ENCODE assay signal across 1 cellular context in the genomic region with DNA sequence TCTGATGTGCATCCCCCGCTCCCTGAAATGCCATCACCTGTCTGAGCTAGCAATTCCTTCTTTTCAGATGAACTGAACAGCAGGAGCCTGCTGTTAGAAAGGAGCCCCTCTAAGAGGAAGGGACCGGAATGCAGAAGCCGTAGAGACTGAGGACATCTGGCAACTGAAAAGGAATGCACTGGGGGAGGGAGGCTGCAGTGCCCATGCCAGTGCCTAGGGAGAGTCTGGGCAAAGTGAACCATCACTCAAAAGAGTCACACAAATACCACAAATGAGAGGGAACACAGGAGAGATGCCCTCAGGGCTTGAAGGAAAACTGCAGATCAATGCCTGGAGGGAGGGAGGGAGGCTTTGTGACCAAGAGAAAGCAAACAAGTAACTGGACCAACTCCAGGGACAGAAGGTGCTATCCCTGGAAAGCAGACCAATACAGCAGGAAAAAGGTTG.
TF ChIP-seq lines count a peak whose summit lies in the region.

No MANE protein-coding gene starts in this region.

TF ChIP-seq in GM23338, 12 proteins besides CTCF, POLR2A, EP300 and RAD21 (continued from another document):
- TF ChIP-seq, protein P1, sequence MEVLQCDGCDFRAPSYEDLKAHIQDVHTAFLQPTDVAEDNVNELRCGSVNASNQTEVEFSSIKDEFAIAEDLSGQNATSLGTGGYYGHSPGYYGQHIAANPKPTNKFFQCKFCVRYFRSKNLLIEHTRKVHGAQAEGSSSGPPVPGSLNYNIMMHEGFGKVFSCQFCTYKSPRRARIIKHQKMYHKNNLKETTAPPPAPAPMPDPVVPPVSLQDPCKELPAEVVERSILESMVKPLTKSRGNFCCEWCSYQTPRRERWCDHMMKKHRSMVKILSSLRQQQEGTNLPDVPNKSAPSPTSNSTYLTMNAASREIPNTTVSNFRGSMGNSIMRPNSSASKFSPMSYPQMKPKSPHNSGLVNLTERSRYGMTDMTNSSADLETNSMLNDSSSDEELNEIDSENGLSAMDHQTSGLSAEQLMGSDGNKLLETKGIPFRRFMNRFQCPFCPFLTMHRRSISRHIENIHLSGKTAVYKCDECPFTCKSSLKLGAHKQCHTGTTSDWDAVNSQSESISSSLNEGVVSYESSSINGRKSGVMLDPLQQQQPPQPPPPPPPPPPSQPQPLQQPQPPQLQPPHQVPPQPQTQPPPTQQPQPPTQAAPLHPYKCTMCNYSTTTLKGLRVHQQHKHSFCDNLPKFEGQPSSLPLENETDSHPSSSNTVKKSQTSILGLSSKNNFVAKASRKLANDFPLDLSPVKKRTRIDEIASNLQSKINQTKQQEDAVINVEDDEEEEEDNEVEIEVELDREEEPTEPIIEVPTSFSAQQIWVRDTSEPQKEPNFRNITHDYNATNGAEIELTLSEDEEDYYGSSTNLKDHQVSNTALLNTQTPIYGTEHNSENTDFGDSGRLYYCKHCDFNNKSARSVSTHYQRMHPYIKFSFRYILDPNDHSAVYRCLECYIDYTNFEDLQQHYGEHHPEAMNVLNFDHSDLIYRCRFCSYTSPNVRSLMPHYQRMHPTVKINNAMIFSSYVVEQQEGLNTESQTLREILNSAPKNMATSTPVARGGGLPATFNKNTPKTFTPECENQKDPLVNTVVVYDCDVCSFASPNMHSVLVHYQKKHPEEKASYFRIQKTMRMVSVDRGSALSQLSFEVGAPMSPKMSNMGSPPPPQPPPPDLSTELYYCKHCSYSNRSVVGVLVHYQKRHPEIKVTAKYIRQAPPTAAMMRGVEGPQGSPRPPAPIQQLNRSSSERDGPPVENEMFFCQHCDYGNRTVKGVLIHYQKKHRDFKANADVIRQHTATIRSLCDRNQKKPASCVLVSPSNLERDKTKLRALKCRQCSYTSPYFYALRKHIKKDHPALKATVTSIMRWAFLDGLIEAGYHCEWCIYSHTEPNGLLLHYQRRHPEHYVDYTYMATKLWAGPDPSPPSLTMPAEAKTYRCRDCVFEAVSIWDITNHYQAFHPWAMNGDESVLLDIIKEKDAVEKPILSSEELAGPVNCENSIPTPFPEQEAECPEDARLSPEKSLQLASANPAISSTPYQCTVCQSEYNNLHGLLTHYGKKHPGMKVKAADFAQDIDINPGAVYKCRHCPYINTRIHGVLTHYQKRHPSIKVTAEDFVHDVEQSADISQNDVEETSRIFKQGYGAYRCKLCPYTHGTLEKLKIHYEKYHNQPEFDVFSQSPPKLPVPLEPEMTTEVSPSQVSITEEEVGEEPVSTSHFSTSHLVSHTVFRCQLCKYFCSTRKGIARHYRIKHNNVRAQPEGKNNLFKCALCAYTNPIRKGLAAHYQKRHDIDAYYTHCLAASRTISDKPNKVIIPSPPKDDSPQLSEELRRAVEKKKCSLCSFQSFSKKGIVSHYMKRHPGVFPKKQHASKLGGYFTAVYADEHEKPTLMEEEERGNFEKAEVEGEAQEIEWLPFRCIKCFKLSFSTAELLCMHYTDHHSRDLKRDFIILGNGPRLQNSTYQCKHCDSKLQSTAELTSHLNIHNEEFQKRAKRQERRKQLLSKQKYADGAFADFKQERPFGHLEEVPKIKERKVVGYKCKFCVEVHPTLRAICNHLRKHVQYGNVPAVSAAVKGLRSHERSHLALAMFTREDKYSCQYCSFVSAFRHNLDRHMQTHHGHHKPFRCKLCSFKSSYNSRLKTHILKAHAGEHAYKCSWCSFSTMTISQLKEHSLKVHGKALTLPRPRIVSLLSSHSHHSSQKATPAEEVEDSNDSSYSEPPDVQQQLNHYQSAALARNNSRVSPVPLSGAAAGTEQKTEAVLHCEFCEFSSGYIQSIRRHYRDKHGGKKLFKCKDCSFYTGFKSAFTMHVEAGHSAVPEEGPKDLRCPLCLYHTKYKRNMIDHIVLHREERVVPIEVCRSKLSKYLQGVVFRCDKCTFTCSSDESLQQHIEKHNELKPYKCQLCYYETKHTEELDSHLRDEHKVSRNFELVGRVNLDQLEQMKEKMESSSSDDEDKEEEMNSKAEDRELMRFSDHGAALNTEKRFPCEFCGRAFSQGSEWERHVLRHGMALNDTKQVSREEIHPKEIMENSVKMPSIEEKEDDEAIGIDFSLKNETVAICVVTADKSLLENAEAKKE (CRISPR knock-in tag; IDR thresholded peaks at IDR 0.05) = peak; percentile 51
